ENCODE assay signal across 12 cellular contexts in genomic region chr14:101878222-101879211, GRCh38.
DNase-seq lines count a peak whose midpoint lies in the region; ATAC-seq and TF ChIP-seq lines count a peak whose summit lies in the region.
"Had no signal": no experiment of that assay in that cellular context is flagged by ENCODE, and none has a peak within 500 bp of the region (broad histone marks: within the 10 kb centered on the region; RNA-seq: fewer than 3 reads in every experiment).

No MANE protein-coding gene starts in this region.

- H3K4me3 ChIP-seq in BLaER1 (peak overlapping the region; percentile 69), lower lobe of right lung (no peak overlapping the region), right lobe of liver (no peak overlapping the region)
- H3K4me3 ChIP-seq: K562, smooth muscle cell had no signal

- no peak for DNase-seq in activated CD4-positive, alpha-beta memory T cell treated with anti-CD3 and anti-CD28 coated beads, Interleukin-2, amount 10 ng/mL, durations not matched to agents 7 days and 5 days
- DNase-seq in lower lobe of right lung: no peak
- no peak for DNase-seq in NCI-H2107 treated with DMSO at 0.1 percent for 48 hours (lab: John Stamatoyannopoulos, UW; ENCODE audit: unreplicated experiment)
- no peak for DNase-seq in HPDE6-E6E7 (ENCODE audit: extremely low spot score)
- no peak for DNase-seq in amniotic stem cell (lab: John Stamatoyannopoulos, UW)
- DNase-seq in right lobe of liver: no peak
- DNase-seq: activated CD4-positive, CD25-positive, alpha-beta regulatory T cell had no signal

- peaks cover 55% of the 10 kb centered on the region for H3K36me3 Mint-ChIP-seq in activated CD4-positive, alpha-beta memory T cell treated with anti-CD3 and anti-CD28 coated beads, Interleukin-2, amount 10 ng/mL, durations not matched to agents 7 days and 5 days (ENCODE audit: low read depth)

- H3K9me3 ChIP-seq in BLaER1 (0 out of 2 replicates have a peak, but pooled peaks cover 3% of the 10 kb centered on the region), lower lobe of right lung (no peaks in the 10 kb centered on the region), right lobe of liver (no peaks in the 10 kb centered on the region)

- H3K27me3 Mint-ChIP-seq in activated CD4-positive, alpha-beta memory T cell treated with anti-CD3 and anti-CD28 coated beads, Interleukin-2, amount 10 ng/mL, durations not matched to agents 7 days and 5 days: no peaks in the 10 kb centered on the region
- H3K27me3 Mint-ChIP-seq: type B pancreatic cell had no signal

- H3K9me3 Mint-ChIP-seq in activated CD4-positive, alpha-beta memory T cell treated with anti-CD3 and anti-CD28 coated beads, Interleukin-2, amount 10 ng/mL, durations not matched to agents 7 days and 5 days: no peaks in the 10 kb centered on the region
- H3K9me3 Mint-ChIP-seq: type B pancreatic cell had no signal

- TF ChIP-seq POLR2A in right lobe of liver (IDR thresholded peaks at IDR 0.05): no peak

- no peak overlapping the region for H3K4me3 Mint-ChIP-seq in activated CD4-positive, alpha-beta memory T cell treated with anti-CD3 and anti-CD28 coated beads, Interleukin-2, amount 10 ng/mL, durations not matched to agents 7 days and 5 days
- H3K4me3 Mint-ChIP-seq: type B pancreatic cell had no signal

- H4K20me1 ChIP-seq in BLaER1: no peaks in the 10 kb centered on the region

- no peak for TF ChIP-seq CTCF in lower lobe of right lung (IDR thresholded peaks at IDR 0.05)
- no peak for TF ChIP-seq CTCF in right lobe of liver (IDR thresholded peaks at IDR 0.05)

- H3K4me2 ChIP-seq in BLaER1: peak overlapping the region; percentile 95
- H3K4me2 ChIP-seq: smooth muscle cell had no signal

- intact Hi-C loops in lower lobe of right lung (cut with DNase I): no loop called here
- intact Hi-C loops in right lobe of liver (cut with DNase I): no loop called here

- peak overlapping the region; percentile 35 for H3K27ac Mint-ChIP-seq in activated CD4-positive, alpha-beta memory T cell treated with anti-CD3 and anti-CD28 coated beads, Interleukin-2, amount 10 ng/mL, durations not matched to agents 7 days and 5 days
- H3K27ac Mint-ChIP-seq: type B pancreatic cell had no signal

- POLR2A ChIA-PET in activated CD4-positive, alpha-beta memory T cell treated with anti-CD3 and anti-CD28 coated beads, Interleukin-2, amount 10 ng/mL, durations not matched to agents 7 days and 5 days (lab: Charles Lee): interaction anchor here (0.9 to 3.5 kb wide), 6 partner anchors 9 to 157 kb away, joined by 3 to 19 read pairs (median 4); no protein-coding TSS in a partner anchor

- H3K36me3 ChIP-seq in BLaER1 (peaks cover 59% of the 10 kb centered on the region), lower lobe of right lung (peaks cover 36% of the 10 kb centered on the region), right lobe of liver (peaks cover 0 to 9% (median 0%) of the 10 kb centered on the region in 4 donors)

- peaks cover 63% of the 10 kb centered on the region for H3K4me1 Mint-ChIP-seq in activated CD4-positive, alpha-beta memory T cell treated with anti-CD3 and anti-CD28 coated beads, Interleukin-2, amount 10 ng/mL, durations not matched to agents 7 days and 5 days

- peak overlapping the region; percentile 96 for H3K9ac ChIP-seq in BLaER1

- H3K4me1 ChIP-seq in BLaER1 (peaks cover 88% of the 10 kb centered on the region), lower lobe of right lung (peaks cover 34% of the 10 kb centered on the region), right lobe of liver (peaks cover 0 to 5% (median 0%) of the 10 kb centered on the region in 4 donors)

- CTCF ChIA-PET in activated CD4-positive, alpha-beta memory T cell treated with anti-CD3 and anti-CD28 coated beads, Interleukin-2, amount 10 ng/mL, durations not matched to agents 7 days and 5 days (lab: Charles Lee): interaction anchor here (2.3 kb wide), 1 partner anchor 108 kb away, joined by 7 read pairs; no protein-coding TSS in a partner anchor

- H3K27ac ChIP-seq in BLaER1 (peak overlapping the region; percentile 99), lower lobe of right lung (peak overlapping the region; percentile 59), right lobe of liver (no peak overlapping the region)

- 85% methylated on average over 7 of the region's 18 CpGs for WGBS in right lobe of liver (ENCODE audit: insufficient coverage, low coverage, low lambda C conversion rate, missing lambda C conversion rate)

- ATAC-seq in GM18867 (IDR thresholded peaks at IDR 0.05; ENCODE audit: unreplicated experiment) (peak; percentile 42), lower lobe of right lung (no peak), right lobe of liver (no peak)
- ATAC-seq: K562 had no signal

- H3K27me3 ChIP-seq in BLaER1: no peaks in the 10 kb centered on the region
- no peaks in the 10 kb centered on the region for H3K27me3 ChIP-seq in lower lobe of right lung (ENCODE audit: low read depth)
- H3K27me3 ChIP-seq in right lobe of liver: no peaks in the 10 kb centered on the region

Comparison
In these comparisons a context has a peak if more than half of its experiments do, and no peak if none do; other contexts are left out.
1. H3K27ac ChIP-seq: peak in BLaER1 (single experiment) and lower lobe of right lung (single experiment); none in right lobe of liver (0 of 3).